ENCODE assay signal across 1 cellular context in the genomic region with DNA sequence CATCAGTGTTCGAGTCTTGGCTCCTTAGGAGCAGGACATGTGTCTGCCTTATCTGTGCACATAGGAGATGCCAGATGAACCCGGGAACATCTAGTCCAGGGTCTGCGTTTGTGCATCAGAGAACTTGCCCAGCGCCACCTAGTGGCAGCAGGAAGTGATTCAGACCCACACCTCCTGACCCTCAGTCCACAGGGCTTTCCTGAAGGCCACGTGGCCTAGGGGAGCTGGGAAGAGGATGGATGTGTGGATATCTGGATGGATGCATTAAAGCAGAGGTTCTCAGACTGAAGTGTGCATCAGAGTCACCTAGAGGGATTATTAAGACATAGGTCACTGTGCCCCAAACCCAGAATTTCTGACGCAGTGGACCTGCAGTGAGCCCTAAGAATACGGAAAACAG.
TF ChIP-seq lines count a peak whose summit lies in the region.

No MANE protein-coding gene starts in this region.

TF ChIP-seq in GM23338, 12 proteins besides CTCF, POLR2A, EP300 and RAD21 (continued from another document):
- TF ChIP-seq, protein P1, sequence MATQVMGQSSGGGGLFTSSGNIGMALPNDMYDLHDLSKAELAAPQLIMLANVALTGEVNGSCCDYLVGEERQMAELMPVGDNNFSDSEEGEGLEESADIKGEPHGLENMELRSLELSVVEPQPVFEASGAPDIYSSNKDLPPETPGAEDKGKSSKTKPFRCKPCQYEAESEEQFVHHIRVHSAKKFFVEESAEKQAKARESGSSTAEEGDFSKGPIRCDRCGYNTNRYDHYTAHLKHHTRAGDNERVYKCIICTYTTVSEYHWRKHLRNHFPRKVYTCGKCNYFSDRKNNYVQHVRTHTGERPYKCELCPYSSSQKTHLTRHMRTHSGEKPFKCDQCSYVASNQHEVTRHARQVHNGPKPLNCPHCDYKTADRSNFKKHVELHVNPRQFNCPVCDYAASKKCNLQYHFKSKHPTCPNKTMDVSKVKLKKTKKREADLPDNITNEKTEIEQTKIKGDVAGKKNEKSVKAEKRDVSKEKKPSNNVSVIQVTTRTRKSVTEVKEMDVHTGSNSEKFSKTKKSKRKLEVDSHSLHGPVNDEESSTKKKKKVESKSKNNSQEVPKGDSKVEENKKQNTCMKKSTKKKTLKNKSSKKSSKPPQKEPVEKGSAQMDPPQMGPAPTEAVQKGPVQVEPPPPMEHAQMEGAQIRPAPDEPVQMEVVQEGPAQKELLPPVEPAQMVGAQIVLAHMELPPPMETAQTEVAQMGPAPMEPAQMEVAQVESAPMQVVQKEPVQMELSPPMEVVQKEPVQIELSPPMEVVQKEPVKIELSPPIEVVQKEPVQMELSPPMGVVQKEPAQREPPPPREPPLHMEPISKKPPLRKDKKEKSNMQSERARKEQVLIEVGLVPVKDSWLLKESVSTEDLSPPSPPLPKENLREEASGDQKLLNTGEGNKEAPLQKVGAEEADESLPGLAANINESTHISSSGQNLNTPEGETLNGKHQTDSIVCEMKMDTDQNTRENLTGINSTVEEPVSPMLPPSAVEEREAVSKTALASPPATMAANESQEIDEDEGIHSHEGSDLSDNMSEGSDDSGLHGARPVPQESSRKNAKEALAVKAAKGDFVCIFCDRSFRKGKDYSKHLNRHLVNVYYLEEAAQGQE (IDR thresholded peaks at IDR 0.05; ENCODE audit: unreplicated experiment), result no peak
- TF ChIP-seq EZH2phosphoT487 (IDR thresholded peaks at IDR 0.05; ENCODE audit: unreplicated experiment), result no peak
- no peak for TF ChIP-seq CREB1 (CRISPR knock-in tag; IDR thresholded peaks at IDR 0.05; ENCODE audit: low read depth)
- TF ChIP-seq, protein P2, sequence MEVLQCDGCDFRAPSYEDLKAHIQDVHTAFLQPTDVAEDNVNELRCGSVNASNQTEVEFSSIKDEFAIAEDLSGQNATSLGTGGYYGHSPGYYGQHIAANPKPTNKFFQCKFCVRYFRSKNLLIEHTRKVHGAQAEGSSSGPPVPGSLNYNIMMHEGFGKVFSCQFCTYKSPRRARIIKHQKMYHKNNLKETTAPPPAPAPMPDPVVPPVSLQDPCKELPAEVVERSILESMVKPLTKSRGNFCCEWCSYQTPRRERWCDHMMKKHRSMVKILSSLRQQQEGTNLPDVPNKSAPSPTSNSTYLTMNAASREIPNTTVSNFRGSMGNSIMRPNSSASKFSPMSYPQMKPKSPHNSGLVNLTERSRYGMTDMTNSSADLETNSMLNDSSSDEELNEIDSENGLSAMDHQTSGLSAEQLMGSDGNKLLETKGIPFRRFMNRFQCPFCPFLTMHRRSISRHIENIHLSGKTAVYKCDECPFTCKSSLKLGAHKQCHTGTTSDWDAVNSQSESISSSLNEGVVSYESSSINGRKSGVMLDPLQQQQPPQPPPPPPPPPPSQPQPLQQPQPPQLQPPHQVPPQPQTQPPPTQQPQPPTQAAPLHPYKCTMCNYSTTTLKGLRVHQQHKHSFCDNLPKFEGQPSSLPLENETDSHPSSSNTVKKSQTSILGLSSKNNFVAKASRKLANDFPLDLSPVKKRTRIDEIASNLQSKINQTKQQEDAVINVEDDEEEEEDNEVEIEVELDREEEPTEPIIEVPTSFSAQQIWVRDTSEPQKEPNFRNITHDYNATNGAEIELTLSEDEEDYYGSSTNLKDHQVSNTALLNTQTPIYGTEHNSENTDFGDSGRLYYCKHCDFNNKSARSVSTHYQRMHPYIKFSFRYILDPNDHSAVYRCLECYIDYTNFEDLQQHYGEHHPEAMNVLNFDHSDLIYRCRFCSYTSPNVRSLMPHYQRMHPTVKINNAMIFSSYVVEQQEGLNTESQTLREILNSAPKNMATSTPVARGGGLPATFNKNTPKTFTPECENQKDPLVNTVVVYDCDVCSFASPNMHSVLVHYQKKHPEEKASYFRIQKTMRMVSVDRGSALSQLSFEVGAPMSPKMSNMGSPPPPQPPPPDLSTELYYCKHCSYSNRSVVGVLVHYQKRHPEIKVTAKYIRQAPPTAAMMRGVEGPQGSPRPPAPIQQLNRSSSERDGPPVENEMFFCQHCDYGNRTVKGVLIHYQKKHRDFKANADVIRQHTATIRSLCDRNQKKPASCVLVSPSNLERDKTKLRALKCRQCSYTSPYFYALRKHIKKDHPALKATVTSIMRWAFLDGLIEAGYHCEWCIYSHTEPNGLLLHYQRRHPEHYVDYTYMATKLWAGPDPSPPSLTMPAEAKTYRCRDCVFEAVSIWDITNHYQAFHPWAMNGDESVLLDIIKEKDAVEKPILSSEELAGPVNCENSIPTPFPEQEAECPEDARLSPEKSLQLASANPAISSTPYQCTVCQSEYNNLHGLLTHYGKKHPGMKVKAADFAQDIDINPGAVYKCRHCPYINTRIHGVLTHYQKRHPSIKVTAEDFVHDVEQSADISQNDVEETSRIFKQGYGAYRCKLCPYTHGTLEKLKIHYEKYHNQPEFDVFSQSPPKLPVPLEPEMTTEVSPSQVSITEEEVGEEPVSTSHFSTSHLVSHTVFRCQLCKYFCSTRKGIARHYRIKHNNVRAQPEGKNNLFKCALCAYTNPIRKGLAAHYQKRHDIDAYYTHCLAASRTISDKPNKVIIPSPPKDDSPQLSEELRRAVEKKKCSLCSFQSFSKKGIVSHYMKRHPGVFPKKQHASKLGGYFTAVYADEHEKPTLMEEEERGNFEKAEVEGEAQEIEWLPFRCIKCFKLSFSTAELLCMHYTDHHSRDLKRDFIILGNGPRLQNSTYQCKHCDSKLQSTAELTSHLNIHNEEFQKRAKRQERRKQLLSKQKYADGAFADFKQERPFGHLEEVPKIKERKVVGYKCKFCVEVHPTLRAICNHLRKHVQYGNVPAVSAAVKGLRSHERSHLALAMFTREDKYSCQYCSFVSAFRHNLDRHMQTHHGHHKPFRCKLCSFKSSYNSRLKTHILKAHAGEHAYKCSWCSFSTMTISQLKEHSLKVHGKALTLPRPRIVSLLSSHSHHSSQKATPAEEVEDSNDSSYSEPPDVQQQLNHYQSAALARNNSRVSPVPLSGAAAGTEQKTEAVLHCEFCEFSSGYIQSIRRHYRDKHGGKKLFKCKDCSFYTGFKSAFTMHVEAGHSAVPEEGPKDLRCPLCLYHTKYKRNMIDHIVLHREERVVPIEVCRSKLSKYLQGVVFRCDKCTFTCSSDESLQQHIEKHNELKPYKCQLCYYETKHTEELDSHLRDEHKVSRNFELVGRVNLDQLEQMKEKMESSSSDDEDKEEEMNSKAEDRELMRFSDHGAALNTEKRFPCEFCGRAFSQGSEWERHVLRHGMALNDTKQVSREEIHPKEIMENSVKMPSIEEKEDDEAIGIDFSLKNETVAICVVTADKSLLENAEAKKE (CRISPR knock-in tag; IDR thresholded peaks at IDR 0.05), result no peak
- no peak for TF ChIP-seq ZNF114 (CRISPR knock-in tag; IDR thresholded peaks at IDR 0.05)
- no peak for TF ChIP-seq JUNB (IDR thresholded peaks at IDR 0.05; ENCODE audit: unreplicated experiment)
- no peak for TF ChIP-seq ZNF331 (CRISPR knock-in tag; IDR thresholded peaks at IDR 0.05; ENCODE audit: low read depth)
